ENCODE assay signal across 27 cellular contexts in the genomic region with DNA sequence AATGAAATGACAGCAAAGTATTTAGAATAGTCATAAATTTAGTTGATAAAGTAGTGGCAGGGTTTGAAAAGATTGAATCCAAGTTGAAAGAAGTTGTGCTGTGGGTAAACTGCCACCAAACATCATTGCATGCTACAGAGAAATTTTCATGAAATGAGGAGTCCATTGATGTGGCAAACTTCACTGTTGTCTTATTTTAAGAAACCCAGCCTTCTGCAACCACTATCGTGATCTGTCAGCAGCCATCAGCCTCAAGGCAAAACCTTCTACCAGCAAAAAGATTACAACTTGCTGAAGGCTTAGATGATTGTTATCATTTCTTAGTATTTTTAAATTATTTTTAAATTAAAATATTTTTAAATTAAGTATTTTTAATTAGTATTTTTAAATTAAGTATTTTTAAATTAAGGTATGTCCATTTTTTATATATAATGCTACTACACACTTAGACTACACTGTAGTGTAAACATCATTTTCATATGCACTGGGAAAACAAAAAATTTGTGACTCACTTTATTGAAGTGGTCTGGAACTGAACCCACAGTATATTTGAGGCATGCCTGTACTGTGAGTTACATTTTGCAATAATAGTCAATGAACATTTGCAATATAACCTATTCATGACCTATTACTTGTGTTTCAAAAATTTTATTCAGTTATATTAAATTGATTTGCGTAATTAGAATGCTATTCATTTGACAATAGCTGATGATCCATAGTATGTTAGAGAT.
A peak's percentile ranks its signal among the peaks of the same experiment; 100 is the strongest.
DNase-seq lines count a peak whose midpoint lies in the region; ATAC-seq and TF ChIP-seq lines count a peak whose summit lies in the region.
"Had no signal": no experiment of that assay in that cellular context is flagged by ENCODE, and none has a peak within 500 bp of the region (broad histone marks: within the 10 kb centered on the region; RNA-seq: fewer than 3 reads in every experiment).

No MANE protein-coding gene starts in this region.

- no peaks in the 10 kb centered on the region for H3K36me3 Mint-ChIP-seq in MCF 10A (ENCODE audit: insufficient read depth, unreplicated experiment)
- peaks cover 24% of the 10 kb centered on the region for H3K36me3 Mint-ChIP-seq in WTC11
- no peaks in the 10 kb centered on the region for H3K36me3 Mint-ChIP-seq in Caco-2 (ENCODE audit: insufficient read depth, unreplicated experiment)
- H3K36me3 Mint-ChIP-seq: natural killer cell treated with Interleukin-12 subunit alpha and Interleukin-12 subunit beta and Interleukin-15 and Interleukin-18, amount 100 ng/mL, for 72 hours; type B pancreatic cell had no signal

- H3K4me1 ChIP-seq in breast epithelium (no peaks in the 10 kb centered on the region), Caco-2 (no peaks in the 10 kb centered on the region), testis (no peaks in the 10 kb centered on the region), transverse colon (no peaks in the 10 kb centered on the region), gastroesophageal sphincter (no peaks in the 10 kb centered on the region)
- H3K4me1 ChIP-seq: right atrium auricular region had no signal

- H3K9me3 ChIP-seq in breast epithelium = no peaks in the 10 kb centered on the region
- no peaks in the 10 kb centered on the region for H3K9me3 ChIP-seq in Caco-2
- no peaks in the 10 kb centered on the region for H3K9me3 ChIP-seq in testis
- no peaks in the 10 kb centered on the region for H3K9me3 ChIP-seq in transverse colon
- no peaks in the 10 kb centered on the region for H3K9me3 ChIP-seq in gastroesophageal sphincter
- H3K9me3 ChIP-seq: ovary had no signal

- H3K27ac ChIP-seq in breast epithelium (no peak overlapping the region), testis (no peak overlapping the region), transverse colon (no peak overlapping the region), gastroesophageal sphincter (no peak overlapping the region)
- H3K27ac ChIP-seq: ovary, right atrium auricular region, WERI-Rb-1 had no signal

- H3K4me3 ChIP-seq in breast epithelium (no peak overlapping the region), fibroblast of mammary gland (ENCODE audit: control insufficient read depth, low read depth, low read length) (no peak overlapping the region), Caco-2 (ENCODE audit: low read depth, low read length) (no peak overlapping the region), testis (no peak overlapping the region), transverse colon (no peak overlapping the region), gastroesophageal sphincter (no peak overlapping the region)
- H3K4me3 ChIP-seq: GM23338, ovary, right atrium auricular region had no signal

- BruUV-seq in MCF 10A (replicated peaks; lab: Mats Ljungman, UMichigan) (no TSS peak), Caco-2 (replicated peaks; lab: Mats Ljungman, UMichigan) (no TSS peak)

- DNase-seq in MCF 10A (ENCODE audit: unreplicated experiment) = peak; percentile 27
- no peak for DNase-seq in breast epithelium (ENCODE audit: low spot score in 2 of 2)
- DNase-seq in WTC11 (ENCODE audit: low spot score) = no peak
- peak; percentile 71 for DNase-seq in fibroblast of mammary gland (ENCODE audit: low read depth)
- no peak for DNase-seq in Caco-2
- no peak for DNase-seq in testis
- DNase-seq in transverse colon = no peak
- DNase-seq: 8988T; activated CD8-positive, alpha-beta memory T cell treated with anti-CD3 and anti-CD28 coated beads, Interleukin-2, amount 50 U/mL, for 4 hours; cortex of kidney; hippocampal formation; left ventricle myocardium superior; NCI-H1436; NCI-H524 treated with DMSO at 0.1 percent for 48 hours; ovary; stimulated activated CD4-positive, alpha-beta T cell treated with anti-CD3 and anti-CD28 coated beads, Interleukin-12 subunit alpha, Interleukin-12 subunit beta, amount 100 ng/mL, for 4 hours; stimulated activated naive CD8-positive, alpha-beta T cell treated with anti-CD3 and anti-CD28 coated beads, Interleukin-15, amount 100 ng/mL, for 72 hours; WERI-Rb-1 had no signal

- H3K4me1 Mint-ChIP-seq in MCF 10A (ENCODE audit: insufficient read depth, unreplicated experiment) (no peaks in the 10 kb centered on the region), WTC11 (peaks cover 21% of the 10 kb centered on the region), Caco-2 (ENCODE audit: low read depth, unreplicated experiment) (peaks cover 7% of the 10 kb centered on the region)
- H3K4me1 Mint-ChIP-seq: activated T-helper 17 cell treated with anti-CD3 and anti-CD28 coated beads, Interleukin-2, amount 50 U/mL, for 72 hours; stimulated activated naive CD8-positive, alpha-beta T cell treated with anti-CD3 and anti-CD28 coated beads, Interleukin-15, amount 100 ng/mL, for 72 hours had no signal

- no peaks in the 10 kb centered on the region for H3K27me3 Mint-ChIP-seq in MCF 10A (ENCODE audit: insufficient read depth, unreplicated experiment)
- no peaks in the 10 kb centered on the region; the same call in 1 of the 2 replicates for H3K27me3 Mint-ChIP-seq in WTC11 (ENCODE audit: low read depth)
- H3K27me3 Mint-ChIP-seq in Caco-2 (ENCODE audit: insufficient read depth, unreplicated experiment) = no peaks in the 10 kb centered on the region
- H3K27me3 Mint-ChIP-seq: activated T-helper 17 cell treated with anti-CD3 and anti-CD28 coated beads, Interleukin-2, amount 50 U/mL, for 72 hours; natural killer cell treated with Interleukin-12 subunit alpha and Interleukin-12 subunit beta and Interleukin-15 and Interleukin-18, amount 100 ng/mL, for 72 hours; stimulated activated naive CD8-positive, alpha-beta T cell treated with anti-CD3 and anti-CD28 coated beads, Interleukin-15, amount 100 ng/mL, for 72 hours; type B pancreatic cell had no signal

- TF ChIP-seq EP300 in transverse colon (IDR thresholded peaks at IDR 0.05; ENCODE audit: low read depth) (no peak), gastroesophageal sphincter (IDR thresholded peaks at IDR 0.05) (no peak)

- no peak for TF ChIP-seq CTCF in MCF 10A (IDR thresholded peaks at IDR 0.05; ENCODE audit: unreplicated experiment)
- TF ChIP-seq CTCF in breast epithelium (IDR thresholded peaks at IDR 0.05) = no peak
- TF ChIP-seq CTCF in WTC11 (IDR thresholded peaks at IDR 0.05) = no peak
- TF ChIP-seq CTCF in fibroblast of mammary gland (conservative IDR thresholded peaks at IDR 0.05; ENCODE audit: control insufficient read depth, insufficient read depth, low read depth, low read length) = no peak
- TF ChIP-seq CTCF in Caco-2 (IDR thresholded peaks at IDR 0.05; ENCODE audit: insufficient read depth in 1 of 2, low read depth in 1 of 2, low read length in 1 of 2, severe bottlenecking in 1 of 2, unreplicated experiment in 1 of 2) = no peak
- TF ChIP-seq CTCF in testis (IDR thresholded peaks at IDR 0.05) = no peak
- no peak for TF ChIP-seq CTCF in transverse colon (IDR thresholded peaks at IDR 0.05)
- TF ChIP-seq CTCF in gastroesophageal sphincter (IDR thresholded peaks at IDR 0.05) = no peak

- H3K27ac Mint-ChIP-seq in MCF 10A (ENCODE audit: low read depth, unreplicated experiment) (no peak overlapping the region), WTC11 (no peak overlapping the region), Caco-2 (ENCODE audit: unreplicated experiment) (no peak overlapping the region)
- H3K27ac Mint-ChIP-seq: activated T-helper 17 cell treated with anti-CD3 and anti-CD28 coated beads, Interleukin-2, amount 50 U/mL, for 72 hours; GM23338; natural killer cell treated with Interleukin-12 subunit alpha and Interleukin-12 subunit beta and Interleukin-15 and Interleukin-18, amount 100 ng/mL, for 72 hours; stimulated activated naive CD8-positive, alpha-beta T cell treated with anti-CD3 and anti-CD28 coated beads, Interleukin-15, amount 100 ng/mL, for 72 hours; T-helper 2 cell treated with Interferon-gamma antibody and Interleukin-4, amounts not matched to agents 5 μg/mL and 100 μg/mL, for 36 hours; type B pancreatic cell had no signal

- no peak for ATAC-seq in WTC11
- ATAC-seq in gastroesophageal sphincter = no peak
- ATAC-seq: activated naive CD4-positive, alpha-beta T cell treated with anti-CD3 and anti-CD28 coated beads, Interleukin-2, amount 50 U/mL, for 72 hours; activated T-helper 17 cell treated with anti-CD3 and anti-CD28 coated beads, Interleukin-2, amount 50 U/mL, for 72 hours; GM23338; left ventricle myocardium superior; natural killer cell treated with Interleukin-12 subunit alpha and Interleukin-12 subunit beta and Interleukin-15 and Interleukin-18, amount 100 ng/mL, for 72 hours; SK-N-SH treated with all-trans-retinoic acid at 6 μM for 48 hours; stimulated activated naive CD8-positive, alpha-beta T cell treated with anti-CD3 and anti-CD28 coated beads, Interleukin-15, amount 100 ng/mL, for 72 hours had no signal

- no peak for TF ChIP-seq POLR2A in breast epithelium (IDR thresholded peaks at IDR 0.05)
- TF ChIP-seq POLR2A in testis (IDR thresholded peaks at IDR 0.05) = no peak
- no peak for TF ChIP-seq POLR2A in transverse colon (IDR thresholded peaks at IDR 0.05)
- TF ChIP-seq POLR2A in gastroesophageal sphincter (IDR thresholded peaks at IDR 0.05) = no peak

- POLR2A ChIA-PET in MCF 10A (lab: Yijun Ruan, JAX) = no interaction called here
- POLR2A ChIA-PET in WTC11 (lab: Charles Lee) = no interaction called here
- POLR2A ChIA-PET in Caco-2 (lab: Charles Lee) = no interaction called here

- H3K27me3 ChIP-seq in breast epithelium (no peaks in the 10 kb centered on the region), Caco-2 (replicated peaks; ENCODE audit: control insufficient read depth, insufficient read depth, low read length) (no peaks in the 10 kb centered on the region), testis (no peaks in the 10 kb centered on the region), transverse colon (no peaks in the 10 kb centered on the region), gastroesophageal sphincter (no peaks in the 10 kb centered on the region)
- H3K27me3 ChIP-seq: ovary, right atrium auricular region had no signal

- H3K36me3 ChIP-seq in breast epithelium (no peaks in the 10 kb centered on the region), Caco-2 (ENCODE audit: control insufficient read depth, insufficient read depth, low read length) (no peaks in the 10 kb centered on the region), testis (ENCODE audit: low read depth, missing control alignments) (no peaks in the 10 kb centered on the region), transverse colon (no peaks in the 10 kb centered on the region), gastroesophageal sphincter (no peaks in the 10 kb centered on the region)
- H3K36me3 ChIP-seq: ovary, right atrium auricular region, WERI-Rb-1 had no signal

- in situ Hi-C loops in transverse colon (cut with MboI; ENCODE audit: low pct_ligation_motif_present in 1 of 4, low pct_unique_long_range_greater_than_20kb in 1 of 4, low sequenced_read_pairs in 3 of 4) = no loop called here

- WGBS in testis, 2 donors = 90 to 98% methylated on average over 2 of the region's 2 CpGs
- WGBS in transverse colon (ENCODE audit: low coverage in 1 of 2), 2 donors = 93 to 97% methylated on average over 2 of the region's 2 CpGs
- 92 to 93% methylated on average over 2 of the region's 2 CpGs for WGBS in gastroesophageal sphincter (ENCODE audit: low coverage in 1 of 2), 2 donors

- H3K9me3 Mint-ChIP-seq in MCF 10A (ENCODE audit: unreplicated experiment) (peaks cover 16% of the 10 kb centered on the region), WTC11 (peaks cover 32% of the 10 kb centered on the region), Caco-2 (ENCODE audit: unreplicated experiment) (no peaks in the 10 kb centered on the region)

- intact Hi-C loops in MCF 10A (cut with micrococcal nuclease) (no loop called here), breast epithelium (cut with DNase I; ENCODE audit: low total_unique reads) (no loop called here), Caco-2 (cut with micrococcal nuclease; ENCODE audit: unreplicated experiment) (no loop called here), testis (cut with DNase I; ENCODE audit: low total_unique reads) (no loop called here), transverse colon (cut with DNase I; ENCODE audit: low total_unique reads) (no loop called here)

- no peak overlapping the region for H3K4me3 Mint-ChIP-seq in MCF 10A (ENCODE audit: unreplicated experiment)
- H3K4me3 Mint-ChIP-seq in WTC11 = no peak overlapping the region
- no peak overlapping the region for H3K4me3 Mint-ChIP-seq in Caco-2 (ENCODE audit: unreplicated experiment)
- H3K4me3 Mint-ChIP-seq: activated T-helper 17 cell treated with anti-CD3 and anti-CD28 coated beads, Interleukin-2, amount 50 U/mL, for 72 hours; GM23338; natural killer cell treated with Interleukin-12 subunit alpha and Interleukin-12 subunit beta and Interleukin-15 and Interleukin-18, amount 100 ng/mL, for 72 hours; stimulated activated naive CD8-positive, alpha-beta T cell treated with anti-CD3 and anti-CD28 coated beads, Interleukin-15, amount 100 ng/mL, for 72 hours; T-helper 2 cell treated with Interferon-gamma antibody and Interleukin-4, amounts not matched to agents 5 μg/mL and 100 μg/mL, for 36 hours; type B pancreatic cell had no signal

- CTCF ChIA-PET in MCF 10A (lab: Yijun Ruan, JAX) (no interaction called here), WTC11 (lab: Charles Lee) (no interaction called here), Caco-2 (lab: Charles Lee) (no interaction called here)

Comparison
In these comparisons a context has a peak if more than half of its experiments do, and no peak if none do; other contexts are left out.
1. DNase-seq: peak in MCF 10A (single experiment) and fibroblast of mammary gland (single experiment); none in breast epithelium (0 of 2), WTC11 (single experiment), Caco-2 (0 of 2), testis (single experiment) and transverse colon (single experiment).